In genomic region chr15:34780725-34781124, GRCh38 we compare ENCODE assay signal across 29 cellular contexts. TPM values are rescaled to one million over a fixed set of nuclear protein-coding genes. Genes with fewer than 3 reads are reported as not detected.
"Had no signal": no experiment of that assay in that cellular context is flagged by ENCODE, and none has a peak within 500 bp of the region (broad histone marks: within the 10 kb centered on the region; RNA-seq: fewer than 3 reads in every experiment).

No MANE protein-coding gene starts in this region.

- H3K4me3 ChIP-seq: colonic mucosa, coronary artery, dorsolateral prefrontal cortex, esophagus muscularis mucosa, esophagus squamous epithelium, gastrocnemius medialis, gastroesophageal sphincter, heart left ventricle, heart right ventricle had no signal

- H3K27ac ChIP-seq: colonic mucosa, coronary artery, dorsolateral prefrontal cortex, epithelial cell of prostate, esophagus muscularis mucosa, esophagus squamous epithelium, foreskin keratinocyte, gastrocnemius medialis, gastroesophageal sphincter, heart left ventricle, heart right ventricle had no signal

- DNase-seq: colonic mucosa; cortex of kidney; dermis blood vessel endothelial cell; dorsolateral prefrontal cortex; effector CD4-positive, alpha-beta T cell; effector CD8-positive, alpha-beta T cell; effector memory CD4-positive, alpha-beta T cell; effector memory CD8-positive, alpha-beta T cell; endodermal cell; erythroblast; esophagus squamous epithelium; foreskin fibroblast; foreskin keratinocyte; foreskin melanocyte; gastrocnemius medialis; glutamatergic neuron; head of caudate nucleus; heart left ventricle; heart right ventricle had no signal

- ATAC-seq: effector memory CD8-positive, alpha-beta T cell; esophagus mucosa; foreskin keratinocyte; gastrocnemius medialis; gastroesophageal sphincter; heart left ventricle; heart right ventricle had no signal

- FAIRE-seq: colon, endometrium, endothelial cell of umbilical vein, frontal cortex had no signal

- H3K9me3 ChIP-seq: colonic mucosa, esophagus muscularis mucosa, esophagus squamous epithelium, gastrocnemius medialis, gastroesophageal sphincter had no signal

- H3K4me1 ChIP-seq: colonic mucosa, esophagus muscularis mucosa, esophagus squamous epithelium, foreskin keratinocyte, gastrocnemius medialis, gastroesophageal sphincter, heart left ventricle, heart right ventricle had no signal

RNA-seq across cellular contexts. Expression of gene ACTC1, which starts 14.6 kb away (rescaled TPM):
- polyA plus RNA-seq: foreskin keratinocyte had no signal

RNA-seq across cellular contexts. Expression of gene GJD2, which starts 25.9 kb away (rescaled TPM):
- polyA plus RNA-seq: endothelial cell of umbilical vein, fibroblast of lung, foreskin keratinocyte had no signal
